Comparison of ENCODE assay signal across 9 cellular contexts in genomic region chr20:62159835-62160234, GRCh38. TPM values are rescaled to one million over a fixed set of nuclear protein-coding genes. Genes with fewer than 3 reads are reported as not detected.
DNase-seq lines count a peak whose midpoint lies in the region; ATAC-seq and TF ChIP-seq lines count a peak whose summit lies in the region.
"Had no signal": no experiment of that assay in that cellular context is flagged by ENCODE, and none has a peak within 500 bp of the region (broad histone marks: within the 10 kb centered on the region; RNA-seq: fewer than 3 reads in every experiment).

No MANE protein-coding gene starts in this region.

- H3K9me3 ChIP-seq in PC-9 (ENCODE audit: insufficient read depth, low read depth) = no peaks in the 10 kb centered on the region

- H3K27ac ChIP-seq in PC-9 = peak overlapping the region; percentile 38; the same call in 1 of the 2 replicates

- TF ChIP-seq CTCF in GM13976 (IDR thresholded peaks at IDR 0.05; ENCODE audit: borderline replicate concordance, control extremely low read depth, extremely low read depth, insufficient read depth, missing control alignments) (no peak), PC-9 (conservative IDR thresholded peaks at IDR 0.05) (no peak)

- intact Hi-C loops in PC-9 (cut with micrococcal nuclease; ENCODE audit: unreplicated experiment) = no loop called here

- H3K4me2 ChIP-seq in PC-9 = peak overlapping the region; percentile 51

- POLR2A ChIA-PET in PC-9 (lab: Charles Lee; ENCODE audit: unreplicated experiment) = no interaction called here

- H3K79me2 ChIP-seq in PC-9 (ENCODE audit: low read depth) = peaks cover 40% of the 10 kb centered on the region

- peaks cover 13% of the 10 kb centered on the region; the same call in 1 of the 2 replicates for H3K36me3 ChIP-seq in PC-9 (ENCODE audit: low read depth)

- peaks cover 23% of the 10 kb centered on the region for H3F3A ChIP-seq in PC-9 (ENCODE audit: insufficient read depth, low read depth)

- DNase-seq in GM13976 (ENCODE audit: low spot score) (peak; percentile 83), PC-9 (peak; percentile 89 to 92), astrocyte of the hippocampus (ENCODE audit: low read depth, low spot score) (peak; percentile 70), amniotic stem cell (lab: John Stamatoyannopoulos, UW) (no peak)
- DNase-seq in stimulated activated CD4-positive, alpha-beta T cell treated with anti-CD3 and anti-CD28 coated beads, Interleukin-2, amount 100 ng/mL, for 48 hours = peak; percentile 64 to 72
- DNase-seq: KBM-7 had no signal

- no peaks in the 10 kb centered on the region for H3K27me3 ChIP-seq in PC-9 (ENCODE audit: insufficient read depth, low read depth)

- in situ Hi-C loops in GM13976 (cut with MboI; ENCODE audit: low sequenced_read_pairs, unreplicated experiment) = no loop called here

- H3K9me2 ChIP-seq in PC-9 (ENCODE audit: insufficient read depth) = no peaks in the 10 kb centered on the region

- H4K20me1 ChIP-seq in PC-9 (ENCODE audit: insufficient read depth) = peaks cover 50% of the 10 kb centered on the region

- H3K4me1 ChIP-seq in PC-9 (replicated peaks; ENCODE audit: insufficient read depth) = peaks cover 35% of the 10 kb centered on the region

- ATAC-seq in GM18502 (IDR thresholded peaks at IDR 0.05; ENCODE audit: poor library complexity, unreplicated experiment) (no peak), GM18505 (IDR thresholded peaks at IDR 0.05; ENCODE audit: unreplicated experiment) (no peak), HG02840 (IDR thresholded peaks at IDR 0.05; ENCODE audit: low FRiP score, unreplicated experiment) (no peak)

- TF ChIP-seq POLR2A in GM18505 (IDR thresholded peaks at IDR 0.05; ENCODE audit: borderline replicate concordance, extremely low read depth, insufficient read depth, insufficient read length) = no peak

- BruUV-seq in PC-9 (replicated peaks; lab: Mats Ljungman, UMichigan) = no TSS peak

- no peak overlapping the region for H2AFZ ChIP-seq in PC-9

- H3K4me3 ChIP-seq in PC-9 = no peak overlapping the region

- CTCF ChIA-PET in PC-9 (lab: Charles Lee) = no interaction called here

RNA-seq across cellular contexts. Expression of gene SS18L1, which starts 16.3 kb away (rescaled TPM):
- 22.4 and 29.0 TPM in 2 replicates for total RNA-seq in PC-9 (2021)

RNA-seq across cellular contexts. Expression of gene PSMA7, which starts 16.6 kb away (rescaled TPM):
- 367 and 391 TPM in 2 replicates for total RNA-seq in PC-9 (2021)

RNA-seq across cellular contexts. Expression of gene MTG2, which starts 23.0 kb away (rescaled TPM):
- 58.1 and 62.5 TPM in 2 replicates for total RNA-seq in PC-9 (2021)

RNA-seq across cellular contexts. Expression of gene LSM14B, which starts 37.6 kb away (rescaled TPM):
- total RNA-seq in PC-9 (2021) = 61.5 and 67.2 TPM in 2 replicates
